1 cellular context compared by ENCODE assay signal in the genomic region with DNA sequence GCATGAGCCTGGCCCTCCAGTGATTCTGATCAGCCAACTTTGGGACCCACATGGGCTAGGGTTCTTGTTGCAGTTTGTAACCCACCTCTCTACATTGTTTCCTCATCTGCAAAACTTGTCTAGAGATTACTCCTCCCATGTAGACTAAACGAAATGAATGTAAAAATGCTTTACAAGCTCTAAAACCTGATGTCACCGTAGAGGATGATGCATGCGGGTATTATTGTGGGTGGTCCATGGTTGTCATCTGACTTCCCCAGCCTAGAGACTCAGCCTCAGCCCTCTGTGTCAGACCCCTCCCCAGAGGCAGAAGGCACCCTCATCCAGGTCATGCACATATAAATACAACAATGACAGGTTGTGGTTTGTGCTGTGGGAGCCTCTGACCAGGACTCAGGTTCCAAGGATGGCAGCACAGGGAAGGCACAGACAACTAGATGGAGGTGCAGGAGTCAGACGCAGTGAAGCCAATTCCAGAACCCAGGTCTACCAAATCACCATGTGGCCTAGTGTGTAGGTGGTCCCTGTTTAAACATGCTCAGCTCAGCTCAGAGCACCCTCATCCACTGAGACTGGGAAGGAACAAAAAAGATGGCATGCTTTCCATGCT.
TF ChIP-seq lines count a peak whose summit lies in the region.

No MANE protein-coding gene starts in this region.

TF ChIP-seq in SK-N-SH, 30 proteins besides CTCF, POLR2A, EP300 and RAD21 (continued from another document):
- TF ChIP-seq, protein P1, sequence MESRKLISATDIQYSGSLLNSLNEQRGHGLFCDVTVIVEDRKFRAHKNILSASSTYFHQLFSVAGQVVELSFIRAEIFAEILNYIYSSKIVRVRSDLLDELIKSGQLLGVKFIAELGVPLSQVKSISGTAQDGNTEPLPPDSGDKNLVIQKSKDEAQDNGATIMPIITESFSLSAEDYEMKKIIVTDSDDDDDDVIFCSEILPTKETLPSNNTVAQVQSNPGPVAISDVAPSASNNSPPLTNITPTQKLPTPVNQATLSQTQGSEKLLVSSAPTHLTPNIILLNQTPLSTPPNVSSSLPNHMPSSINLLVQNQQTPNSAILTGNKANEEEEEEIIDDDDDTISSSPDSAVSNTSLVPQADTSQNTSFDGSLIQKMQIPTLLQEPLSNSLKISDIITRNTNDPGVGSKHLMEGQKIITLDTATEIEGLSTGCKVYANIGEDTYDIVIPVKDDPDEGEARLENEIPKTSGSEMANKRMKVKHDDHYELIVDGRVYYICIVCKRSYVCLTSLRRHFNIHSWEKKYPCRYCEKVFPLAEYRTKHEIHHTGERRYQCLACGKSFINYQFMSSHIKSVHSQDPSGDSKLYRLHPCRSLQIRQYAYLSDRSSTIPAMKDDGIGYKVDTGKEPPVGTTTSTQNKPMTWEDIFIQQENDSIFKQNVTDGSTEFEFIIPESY (IDR thresholded peaks at IDR 0.05; ENCODE audit: borderline replicate concordance, low read depth) = no peak
- no peak for TF ChIP-seq JUND (IDR thresholded peaks at IDR 0.05)
- no peak for TF ChIP-seq MAX (IDR thresholded peaks at IDR 0.05; ENCODE audit: low read depth)
